ENCODE assay signal across 14 cellular contexts in genomic region chr1:59561782-59562181, GRCh38.
"Had no signal": no experiment of that assay in that cellular context is flagged by ENCODE, and none has a peak within 500 bp of the region (broad histone marks: within the 10 kb centered on the region; RNA-seq: fewer than 3 reads in every experiment).

No MANE protein-coding gene starts in this region.

- H3K9me3 ChIP-seq: ovary had no signal

- H3K27me3 ChIP-seq: ascending aorta, cardiac muscle cell, gastroesophageal sphincter, neural progenitor cell, ovary, upper lobe of left lung had no signal

- H3K27ac Mint-ChIP-seq: activated naive CD4-positive, alpha-beta T cell treated with anti-CD3 and anti-CD28 coated beads, Interleukin-2, amount 10 ng/mL, durations not matched to agents 7 days and 5 days; activated T-helper 2 cell treated with anti-CD3 and anti-CD28 coated beads, Interferon-gamma antibody, Interleukin-2, Interleukin-4, amounts not matched to agents 10 μg/mL and 5 μg/mL and 100 μg/mL, durations not matched to agents 14 hours and 24 hours and 36 hours; neural progenitor cell; stimulated activated naive CD8-positive, alpha-beta T cell treated with anti-CD3 and anti-CD28 coated beads, Interleukin-15, amount 100 ng/mL, for 72 hours had no signal

- H3K36me3 Mint-ChIP-seq: activated naive CD4-positive, alpha-beta T cell treated with anti-CD3 and anti-CD28 coated beads, Interleukin-2, amount 10 ng/mL, durations not matched to agents 7 days and 5 days had no signal

- H3K9ac ChIP-seq: neural progenitor cell had no signal

- ATAC-seq: gastroesophageal sphincter, left colon, sciatic nerve had no signal

- H3K27ac ChIP-seq: ascending aorta, cardiac muscle cell, epithelial cell of prostate, gastroesophageal sphincter, neural progenitor cell, ovary, upper lobe of left lung had no signal

- H3K4me3 ChIP-seq: ascending aorta, cardiac muscle cell, gastroesophageal sphincter, lung, neural progenitor cell, ovary, upper lobe of left lung had no signal

- H3K36me3 ChIP-seq: ascending aorta, cardiac muscle cell, gastroesophageal sphincter, ovary had no signal

- DNase-seq: activated naive CD4-positive, alpha-beta T cell treated with anti-CD3 and anti-CD28 coated beads, Interleukin-2, amount 10 ng/mL, durations not matched to agents 7 days and 5 days; activated T-cell treated with anti-CD3 and anti-CD28 coated beads for 4 hours; left colon; ovary; stimulated activated naive CD8-positive, alpha-beta T cell treated with anti-CD3 and anti-CD28 coated beads, Interleukin-15, amount 100 ng/mL, for 72 hours; upper lobe of left lung had no signal

- H3K4me2 ChIP-seq: neural progenitor cell had no signal

- H3K27me3 Mint-ChIP-seq: activated naive CD4-positive, alpha-beta T cell treated with anti-CD3 and anti-CD28 coated beads, Interleukin-2, amount 10 ng/mL, durations not matched to agents 7 days and 5 days; stimulated activated naive CD8-positive, alpha-beta T cell treated with anti-CD3 and anti-CD28 coated beads, Interleukin-15, amount 100 ng/mL, for 72 hours had no signal

- H3K4me1 ChIP-seq: ascending aorta, gastroesophageal sphincter had no signal

- H3K4me3 Mint-ChIP-seq: activated naive CD4-positive, alpha-beta T cell treated with anti-CD3 and anti-CD28 coated beads, Interleukin-2, amount 10 ng/mL, durations not matched to agents 7 days and 5 days; neural progenitor cell; stimulated activated naive CD8-positive, alpha-beta T cell treated with anti-CD3 and anti-CD28 coated beads, Interleukin-15, amount 100 ng/mL, for 72 hours had no signal
